8 cellular contexts compared by ENCODE assay signal in genomic region chr4:151276787-151277557, GRCh38. TPM values are rescaled to one million over a fixed set of nuclear protein-coding genes. Genes with fewer than 3 reads are reported as not detected.
DNase-seq lines count a peak whose midpoint lies in the region; ATAC-seq and TF ChIP-seq lines count a peak whose summit lies in the region.

Gene PRSS48, plus strand, starts transcription at chr4:151277161. Its CDS starts 12 bp downstream, at chr4:151277173.

- H3K4me3 ChIP-seq in SJSA1 (no peak within 1 kb of the TSS), astrocyte of the cerebellum (ENCODE audit: low read depth, low read length) (no peak within 1 kb of the TSS)

- no peaks in the 10 kb centered on the region for H3K4me1 ChIP-seq in SJSA1 (replicated peaks)

- no peak within 1 kb of the TSS for H3K27ac ChIP-seq in SJSA1

- in situ Hi-C loops in astrocyte of the cerebellum (cut with HindIII; ENCODE audit: low sequenced_read_pairs) = no loop called here

- no peaks in the 10 kb centered on the region for H3K27me3 ChIP-seq in SJSA1 (replicated peaks)

- TF ChIP-seq CTCF in astrocyte of the cerebellum (IDR thresholded peaks at IDR 0.05; ENCODE audit: low read depth, low read length, missing control alignments) = peak; percentile 80

- ATAC-seq in HG03280 (IDR thresholded peaks at IDR 0.05; ENCODE audit: unreplicated experiment) = peak; percentile 66

- no peaks in the 10 kb centered on the region for H3K36me3 ChIP-seq in SJSA1

- DNase-seq in NCI-H345 (lab: John Stamatoyannopoulos, UW) = peak; percentile 5
- no peak for DNase-seq in NCI-H345 treated with DMSO at 0.1 percent for 48 hours (lab: John Stamatoyannopoulos, UW; ENCODE audit: unreplicated experiment)
- peak; percentile 31 to 49 for DNase-seq in SJSA1 (ENCODE audit: low read depth in 1 of 2, low spot score in 2 of 2)
- peak; percentile 20 for DNase-seq in astrocyte of the cerebellum (ENCODE audit: low read depth)
- peak; percentile 59 for DNase-seq in iPS DF 19.7 (ENCODE audit: low read depth, low spot score)
- DNase-seq in stimulated activated CD4-positive, alpha-beta T cell treated with anti-CD3 and anti-CD28 coated beads, Interleukin-12 subunit alpha, Interleukin-12 subunit beta, amount 100 ng/mL, for 4 hours = peak; percentile 14
- DNase-seq in NCI-H510A treated with DMSO at 0.1 percent for 48 hours (lab: John Stamatoyannopoulos, UW) = no peak

- H3K9me3 ChIP-seq in SJSA1 (replicated peaks) = no peaks in the 10 kb centered on the region

RNA-seq across cellular contexts. Expression of gene PRSS48, which starts in this region (rescaled TPM):
- total RNA-seq in SJSA1 (2014; rRNA removed; shearing (Covaris generic)) = not detected in 2 replicates

Comparison
In these comparisons a context has a peak if more than half of its experiments do, and no peak if none do; other contexts are left out.
1. DNase-seq: peak in NCI-H345 (single experiment), astrocyte of the cerebellum (single experiment), iPS DF 19.7 (single experiment) and stimulated activated CD4-positive, alpha-beta T cell treated with anti-CD3 and anti-CD28 coated beads, Interleukin-12 subunit alpha, Interleukin-12 subunit beta, amount 100 ng/mL, for 4 hours (single experiment); none in NCI-H345 treated with DMSO at 0.1 percent for 48 hours (single experiment) and NCI-H510A treated with DMSO at 0.1 percent for 48 hours (single experiment).
2. Peak in DNase-seq in SJSA1; RNA of the gene not detected or under 1 TPM.